ENCODE assay signal across 3 cellular contexts in the genomic region with DNA sequence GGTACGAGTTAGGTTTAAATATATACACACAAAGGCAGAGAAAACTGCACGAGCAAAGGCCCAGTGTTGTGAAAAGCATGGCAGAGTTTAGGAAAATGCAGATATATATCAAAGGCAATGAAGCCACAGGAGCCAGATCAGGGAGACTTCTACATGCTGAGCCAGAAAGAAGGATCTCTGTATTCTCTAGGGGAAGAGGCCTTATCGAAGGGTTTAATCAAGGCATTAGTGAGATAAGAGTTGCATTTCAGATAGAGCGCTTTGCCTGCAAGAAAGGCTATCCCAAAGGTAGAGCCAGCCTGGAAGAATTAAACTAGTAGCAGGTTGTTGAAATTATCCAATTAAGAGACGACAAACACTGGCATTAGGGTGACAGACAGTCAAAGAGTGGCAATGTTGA.
"Had no signal": no experiment of that assay in that cellular context is flagged by ENCODE, and none has a peak within 500 bp of the region (broad histone marks: within the 10 kb centered on the region; RNA-seq: fewer than 3 reads in every experiment).

No MANE protein-coding gene starts in this region.

- ATAC-seq: GM12878 had no signal

- DNase-seq: GDM1, GF-D8 had no signal

- H3K4me3 ChIP-seq: GM12878 had no signal
